ENCODE assay signal across 24 cellular contexts in genomic region chr12:20731274-20731673, GRCh38. TPM values are rescaled to one million over a fixed set of nuclear protein-coding genes. Genes with fewer than 3 reads are reported as not detected.
"Had no signal": no experiment of that assay in that cellular context is flagged by ENCODE, and none has a peak within 500 bp of the region (broad histone marks: within the 10 kb centered on the region; RNA-seq: fewer than 3 reads in every experiment).

No MANE protein-coding gene starts in this region.

- H3K4me3 ChIP-seq: coronary artery, transverse colon had no signal

- FAIRE-seq: bronchial epithelial cell, kidney, urothelium cell line had no signal

- H3K27ac ChIP-seq: coronary artery, foreskin keratinocyte, transverse colon had no signal

- DNase-seq: activated CD4-positive, alpha-beta T cell treated with anti-CD3 and anti-CD28 coated beads for 4 hours; activated CD4-positive, alpha-beta T cell treated with anti-CD3 and anti-CD28 coated beads, Interleukin-2, amount 50 U/mL, for 48 hours; activated CD4-positive, CD25-positive, alpha-beta regulatory T cell; activated naive CD4-positive, alpha-beta T cell treated with anti-CD3 and anti-CD28 coated beads for 36 hours; activated naive CD8-positive, alpha-beta T cell treated with anti-CD3 and anti-CD28 coated beads, Interleukin-2, amount 10 ng/mL, durations not matched to agents 7 days and 5 days; activated T-cell treated with anti-CD3 and anti-CD28 coated beads, Interleukin-2, amount 50 U/mL, for 48 hours; amygdala; endodermal cell; foreskin keratinocyte; kidney; left ventricle myocardium superior; midbrain; natural killer cell; retina; stimulated activated CD4-positive, alpha-beta T cell treated with anti-CD3 and anti-CD28 coated beads, Interleukin-2, amount 100 ng/mL, for 48 hours; stimulated activated CD8-positive, alpha-beta memory T cell treated with anti-CD3 and anti-CD28 coated beads, Interleukin-4, amount 100 ng/mL, for 48 hours; stimulated activated naive B cell treated with anti-CD40 and anti-IgM and Interleukin-4, amounts not matched to agents 10 μg/mL and 1 μg/mL and 100 μg/mL, for 72 hours; transverse colon had no signal

- H3K9me3 ChIP-seq: transverse colon had no signal

- H3K4me1 ChIP-seq: foreskin keratinocyte, transverse colon had no signal

- ATAC-seq: foreskin keratinocyte; left ventricle myocardium superior; natural killer cell; stimulated activated naive B cell treated with anti-CD40 and anti-IgM and Interleukin-4, amounts not matched to agents 10 μg/mL and 1 μg/mL and 100 μg/mL, for 72 hours had no signal

- H3K27me3 ChIP-seq: foreskin keratinocyte, transverse colon had no signal

- H3K36me3 ChIP-seq: transverse colon had no signal

RNA-seq across cellular contexts. Expression of gene SLCO1C1, which starts 36.1 kb away (rescaled TPM):
- total RNA-seq: activated CD8-positive, alpha-beta memory T cell treated with anti-CD3 and anti-CD28 coated beads for 36 hours; activated naive CD4-positive, alpha-beta T cell treated with anti-CD3 and anti-CD28 coated beads for 36 hours; activated naive CD8-positive, alpha-beta T cell treated with anti-CD3 and anti-CD28 coated beads, Interleukin-2, amount 10 ng/mL, durations not matched to agents 7 days and 5 days; bronchial epithelial cell; epithelial cell of proximal tubule; foreskin keratinocyte; glomerular endothelial cell; natural killer cell had no signal
- polyA plus RNA-seq: foreskin keratinocyte had no signal
